ENCODE assay signal across 14 cellular contexts in genomic region chr1:182330303-182330702, GRCh38.
DNase-seq lines count a peak whose midpoint lies in the region; ATAC-seq, FAIRE-seq and TF ChIP-seq lines count a peak whose summit lies in the region.
"Had no signal": no experiment of that assay in that cellular context is flagged by ENCODE, and none has a peak within 500 bp of the region (broad histone marks: within the 10 kb centered on the region; RNA-seq: fewer than 3 reads in every experiment).

No MANE protein-coding gene starts in this region.

- no peaks in the 10 kb centered on the region for H3K27me3 Mint-ChIP-seq in mesothelial cell of epicardium (ENCODE audit: low read depth)
- H3K27me3 Mint-ChIP-seq: central memory CD8-positive, alpha-beta T cell had no signal

- H3K36me3 Mint-ChIP-seq in mesothelial cell of epicardium: no peaks in the 10 kb centered on the region

- H3K27ac ChIP-seq in HepG2 (ENCODE audit: extremely low read length, insufficient read depth, low read length): no peak overlapping the region
- H3K27ac ChIP-seq: 22Rv1, left lung, neutrophil had no signal

- BruUV-seq in HepG2 (replicated peaks; lab: Mats Ljungman, UMichigan): no TSS peak

- DNase-seq in DMS 273 (lab: John Stamatoyannopoulos, UW; ENCODE audit: unreplicated experiment) (peak; percentile 47), DMS 273 treated with DMSO at 0.1 percent for 48 hours (lab: John Stamatoyannopoulos, UW) (no peak), astrocyte of the cerebellum (ENCODE audit: low read depth) (peak; percentile 4), HepG2 (ENCODE audit: low spot score) (no peak), mesothelial cell of epicardium (ENCODE audit: low spot score in 2 of 2, unreplicated experiment in 2 of 2) (no peak), NOMO-1 treated with dmso at 0.1 percent for 144 hours (lab: John Stamatoyannopoulos, UW; ENCODE audit: unreplicated experiment) (no peak)
- peak; percentile 29 for DNase-seq in Jurkat, Clone E6-1 (ENCODE audit: low read depth, low spot score)
- no peak for DNase-seq in activated CD4-positive, CD25-positive, alpha-beta regulatory T cell (lab: John Stamatoyannopoulos, UW)
- DNase-seq: left lung; SHP77 treated with DMSO at 0.1 percent for 48 hours; stimulated activated naive CD4-positive, alpha-beta T cell had no signal

- H3K9me3 ChIP-seq in HepG2 (ENCODE audit: low read length): no peaks in the 10 kb centered on the region
- H3K9me3 ChIP-seq: left lung, neutrophil had no signal

- no peak overlapping the region for H3K4me2 ChIP-seq in HepG2 (ENCODE audit: low read depth, low read length)

- no peaks in the 10 kb centered on the region for H4K20me1 ChIP-seq in HepG2 (ENCODE audit: insufficient read depth, low read length)

- in situ Hi-C loops in astrocyte of the cerebellum (cut with HindIII; ENCODE audit: low sequenced_read_pairs): no loop called here
- in situ Hi-C loops in HepG2 (cut with HindIII; ENCODE audit: extremely low pct_ligation_motif_present, low pct_unique_long_range_greater_than_20kb): no loop called here

- peaks cover 28% of the 10 kb centered on the region for H3K4me1 ChIP-seq in HepG2 (ENCODE audit: insufficient read depth, low read length)
- H3K4me1 ChIP-seq: left lung had no signal

- H3K4me3 ChIP-seq in Jurkat, Clone E6-1 (ENCODE audit: low read length): no peak overlapping the region
- H3K4me3 ChIP-seq in astrocyte of the cerebellum (ENCODE audit: low read depth, low read length) (no peak overlapping the region), HepG2 (replicated peaks in 1 of 3; ENCODE audit: insufficient read depth in 1 of 3, low read depth in 2 of 3, low read length in 3 of 3) (no peak overlapping the region)
- H3K4me3 ChIP-seq: left lung had no signal

- no peak for FAIRE-seq in HepG2 (lab: Jason Lieb, UNC)

- H3K79me2 ChIP-seq in HepG2 (ENCODE audit: insufficient read depth, low read length): no peaks in the 10 kb centered on the region

- TF ChIP-seq RAD21 in HepG2 (CRISPR knock-in tag; IDR thresholded peaks at IDR 0.05): no peak

- TF ChIP-seq EP300 in HepG2 (IDR thresholded peaks at IDR 0.05; ENCODE audit: low read depth in 2 of 2, low read length in 2 of 2): no peak
- no peak for TF ChIP-seq EP300 in HepG2 (CRISPR knock-in tag; IDR thresholded peaks at IDR 0.05; ENCODE audit: borderline replicate concordance)

- no peak overlapping the region for H2AFZ ChIP-seq in HepG2 (ENCODE audit: low read length)

- H3K4me1 Mint-ChIP-seq in mesothelial cell of epicardium: peaks cover 11% of the 10 kb centered on the region
- H3K4me1 Mint-ChIP-seq: central memory CD8-positive, alpha-beta T cell had no signal

- POLR2A ChIA-PET in HepG2 (lab: Yijun Ruan, JAX): no interaction called here

- H3K4me3 Mint-ChIP-seq in mesothelial cell of epicardium: no peak overlapping the region
- H3K4me3 Mint-ChIP-seq: central memory CD8-positive, alpha-beta T cell had no signal

- intact Hi-C loops in HepG2 (cut with micrococcal nuclease; ENCODE audit: unreplicated experiment): no loop called here

- no peak overlapping the region for H3K27ac Mint-ChIP-seq in mesothelial cell of epicardium

- TF ChIP-seq CTCF in astrocyte of the cerebellum (IDR thresholded peaks at IDR 0.05; ENCODE audit: low read depth, low read length, missing control alignments) (no peak), HepG2 (CRISPR knock-in tag; IDR thresholded peaks at IDR 0.05) (no peak), mesothelial cell of epicardium (IDR thresholded peaks at IDR 0.05; ENCODE audit: unreplicated experiment) (no peak)

- CTCF ChIA-PET in HepG2 (lab: Yijun Ruan, JAX; ENCODE audit: low intra/inter-chr PET ratio, low total read pairs): no interaction called here

- no peak for TF ChIP-seq POLR2A in HepG2 (IDR thresholded peaks at IDR 0.05; ENCODE audit: insufficient read depth in 1 of 2, low read depth in 2 of 2, low read length in 2 of 2)

- no peaks in the 10 kb centered on the region for H3K27me3 ChIP-seq in HepG2 (ENCODE audit: control insufficient read depth in 1 of 2, insufficient read depth in 2 of 2, low read length in 2 of 2)
- H3K27me3 ChIP-seq: left lung, neutrophil had no signal

- no peak for ATAC-seq in HepG2
- ATAC-seq: left lung had no signal

- no peaks in the 10 kb centered on the region for H3K36me3 ChIP-seq in HepG2 (replicated peaks in 1 of 2; ENCODE audit: control insufficient read depth in 1 of 2, insufficient read depth in 2 of 2, low read length in 2 of 2)
- H3K36me3 ChIP-seq: left lung, neutrophil had no signal

- H3K9me3 Mint-ChIP-seq in mesothelial cell of epicardium: no peaks in the 10 kb centered on the region
- H3K9me3 Mint-ChIP-seq: central memory CD8-positive, alpha-beta T cell had no signal

- H3K9ac ChIP-seq in HepG2 (ENCODE audit: insufficient read depth, low read depth, low read length): no peak overlapping the region

TF ChIP-seq in HepG2, 621 proteins besides CTCF, POLR2A, EP300 and RAD21:
- TF ChIP-seq ZNF552 (CRISPR knock-in tag; IDR thresholded peaks at IDR 0.05; ENCODE audit: borderline replicate concordance) (no peak), RFX1 (IDR thresholded peaks at IDR 0.05) (no peak), LCORL (IDR thresholded peaks at IDR 0.05) (peak; percentile 76), LCORL (CRISPR knock-in tag; IDR thresholded peaks at IDR 0.05) (no peak), SPEN (CRISPR knock-in tag; IDR thresholded peaks at IDR 0.05; ENCODE audit: low read depth) (no peak)

Comparison
In these comparisons a context has a peak if more than half of its experiments do, and no peak if none do; other contexts are left out.
1. DNase-seq: peak in DMS 273 (single experiment), Jurkat, Clone E6-1 (single experiment) and astrocyte of the cerebellum (single experiment); none in DMS 273 treated with DMSO at 0.1 percent for 48 hours (single experiment), HepG2 (single experiment), mesothelial cell of epicardium (0 of 2), activated CD4-positive, CD25-positive, alpha-beta regulatory T cell (0 of 4) and NOMO-1 treated with dmso at 0.1 percent for 144 hours (single experiment).